Comparison of ENCODE assay signal across 9 cellular contexts in the genomic region with DNA sequence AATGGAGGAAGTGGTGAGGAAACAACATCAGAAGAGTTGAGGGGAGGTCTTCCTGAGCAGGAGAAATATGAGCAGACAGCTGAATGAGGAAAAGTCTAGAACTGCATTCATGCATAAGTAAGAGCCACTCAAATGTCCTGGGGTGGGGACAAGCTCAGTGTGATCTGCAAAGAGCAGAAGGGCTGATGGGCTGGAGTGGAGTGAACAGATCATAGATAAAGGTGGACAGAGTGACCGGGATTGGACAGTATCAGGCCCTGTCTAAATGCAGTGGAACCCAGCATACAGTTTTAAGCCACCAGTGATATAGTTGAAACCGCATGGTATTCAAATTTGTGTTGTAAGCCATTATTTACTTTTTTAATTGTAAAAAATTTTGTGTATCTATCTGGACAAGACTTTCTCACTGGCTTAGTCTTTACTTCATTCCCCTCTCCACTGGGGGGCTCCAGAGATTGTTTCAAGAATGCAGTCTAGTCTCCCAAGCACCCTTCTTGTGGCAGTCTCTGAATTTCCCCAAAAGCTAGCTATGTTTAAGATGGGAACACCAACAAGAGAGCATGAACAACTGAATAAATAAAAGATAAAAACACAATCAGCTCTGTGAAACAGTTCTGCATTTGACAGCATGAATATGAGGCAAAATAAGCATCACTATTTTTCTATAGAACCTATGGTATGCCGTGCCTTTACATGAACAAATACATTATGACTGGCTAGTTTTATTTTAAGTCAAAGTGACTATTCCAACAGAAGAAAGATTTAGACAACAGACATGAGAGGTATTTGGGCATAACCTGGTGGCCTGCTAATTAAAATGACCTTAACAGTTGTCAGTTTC. TPM values are rescaled to one million over a fixed set of nuclear protein-coding genes. Genes with fewer than 3 reads are reported as not detected.
A peak's percentile ranks its signal among the peaks of the same experiment; 100 is the strongest.
DNase-seq lines count a peak whose midpoint lies in the region; ATAC-seq, FAIRE-seq and TF ChIP-seq lines count a peak whose summit lies in the region.
"Had no signal": no experiment of that assay in that cellular context is flagged by ENCODE, and none has a peak within 500 bp of the region (broad histone marks: within the 10 kb centered on the region; RNA-seq: fewer than 3 reads in every experiment).

No MANE protein-coding gene starts in this region.

- H3K27ac ChIP-seq in prostate gland = no peak overlapping the region

- no peaks in the 10 kb centered on the region for H3K4me1 ChIP-seq in prostate gland (replicated peaks)

- H3K27me3 ChIP-seq in prostate gland (replicated peaks; ENCODE audit: insufficient read depth) = no peaks in the 10 kb centered on the region

- H3K4me3 ChIP-seq in fibroblast of the aortic adventitia (ENCODE audit: low read depth, low read length) = no peak overlapping the region
- no peak overlapping the region for H3K4me3 ChIP-seq in prostate gland

- TF ChIP-seq CTCF in fibroblast of the aortic adventitia (IDR thresholded peaks at IDR 0.05; ENCODE audit: insufficient read depth, low read length) (peak; percentile 78), prostate gland (IDR thresholded peaks at IDR 0.05) (peak in 3 of 4 experiments; percentile 30 to 56 (median 44))

- intact Hi-C loops in prostate gland (cut with DNase I) = loop anchor here (2.0 to 10.0 kb wide), 2 partner anchors 231 to 355 kb away; no protein-coding TSS in a partner anchor

- no peak for FAIRE-seq in HTR-8/SVneo (lab: Jason Lieb, UNC)

- WGBS in prostate gland = 57% methylated on average over 3 of the region's 3 CpGs

- no peak for ATAC-seq in HG03196 (IDR thresholded peaks at IDR 0.05; ENCODE audit: unreplicated experiment)

- TF ChIP-seq POLR2A in prostate gland (IDR thresholded peaks at IDR 0.05) = no peak

- no peaks in the 10 kb centered on the region for H3K9me3 ChIP-seq in prostate gland

- DNase-seq in NCI-H2171 treated with DMSO at 0.1 percent for 48 hours (lab: John Stamatoyannopoulos, UW) = peak; percentile 13
- DNase-seq in NCI-H2171 (lab: John Stamatoyannopoulos, UW) = no peak
- DNase-seq in HTR-8/SVneo (ENCODE audit: insufficient read length, low spot score) = peak; percentile 27
- peak; percentile 23 for DNase-seq in SHP77 treated with DMSO at 0.1 percent for 48 hours (lab: John Stamatoyannopoulos, UW)
- peak; percentile 77 for DNase-seq in fibroblast of the aortic adventitia (ENCODE audit: low read depth)
- DNase-seq in prostate gland (ENCODE audit: low spot score) = no peak
- DNase-seq in activated CD4-positive, alpha-beta T cell treated with anti-CD3 and anti-CD28 coated beads, Interleukin-2, amount 50 U/mL, for 48 hours = no peak

- H3K36me3 ChIP-seq in prostate gland = no peaks in the 10 kb centered on the region

RNA-seq across cellular contexts. Expression of a gene that starts 10.7 kb away (rescaled TPM):
- total RNA-seq in fibroblast of the aortic adventitia (ENCODE audit: low replicate concordance) = 2.3 and 26.0 TPM in 2 replicates
- total RNA-seq in prostate gland = 10 to 100 TPM in 1 of 2 donors, under 1 TPM in 1; 0.64 to 12.9 TPM
- total RNA-seq: activated naive CD4-positive, alpha-beta T cell treated with anti-CD3 and anti-CD28 coated beads, Interleukin-2, amount 50 U/mL, for 72 hours had no signal

Comparison
In these comparisons a context has a peak if more than half of its experiments do, and no peak if none do; other contexts are left out.
1. DNase-seq: peak in NCI-H2171 treated with DMSO at 0.1 percent for 48 hours (single experiment), HTR-8/SVneo (single experiment), SHP77 treated with DMSO at 0.1 percent for 48 hours (single experiment) and fibroblast of the aortic adventitia (single experiment); none in NCI-H2171 (single experiment), prostate gland (single experiment) and activated CD4-positive, alpha-beta T cell treated with anti-CD3 and anti-CD28 coated beads, Interleukin-2, amount 50 U/mL, for 48 hours (0 of 2).